ENCODE assay signal across 8 cellular contexts in genomic region chr15:83108266-83109219, GRCh38.
A peak's percentile ranks its signal among the peaks of the same experiment; 100 is the strongest.
DNase-seq lines count a peak whose midpoint lies in the region; ATAC-seq and TF ChIP-seq lines count a peak whose summit lies in the region.

No MANE protein-coding gene starts in this region.

- ATAC-seq in GM19351 (IDR thresholded peaks at IDR 0.05; ENCODE audit: unreplicated experiment), result peak; percentile 78
- ATAC-seq in HG03469 (IDR thresholded peaks at IDR 0.05; ENCODE audit: unreplicated experiment), result peak; percentile 71
- ATAC-seq in GM18520 (IDR thresholded peaks at IDR 0.05; ENCODE audit: unreplicated experiment), result no peak

- intact Hi-C loops in posterior cingulate gyrus (cut with DNase I), result no loop called here

- TF ChIP-seq CTCF in WI38 (IDR thresholded peaks at IDR 0.05; ENCODE audit: low read depth, low read length), result no peak

- peak overlapping the region; percentile 64 for H3K4me3 ChIP-seq in WI38 (ENCODE audit: low read depth, low read length)

- DNase-seq in COLO668 (lab: John Stamatoyannopoulos, UW; ENCODE audit: unreplicated experiment), result peak; percentile 58
- DNase-seq in glomerular visceral epithelial cell (ENCODE audit: extremely low spot score), result peak; percentile 27
- DNase-seq in posterior cingulate gyrus, result peak in 9 of 10 donors; percentile 10 to 87 (median 29)
- DNase-seq in AG20443 (ENCODE audit: low spot score), result no peak
